In genomic region chr14:22753586-22753985, GRCh38 we compare ENCODE assay signal across 24 cellular contexts. TPM values are rescaled to one million over a fixed set of nuclear protein-coding genes. Genes with fewer than 3 reads are reported as not detected.
DNase-seq lines count a peak whose midpoint lies in the region; ATAC-seq and TF ChIP-seq lines count a peak whose summit lies in the region.
"Had no signal": no experiment of that assay in that cellular context is flagged by ENCODE, and none has a peak within 500 bp of the region (broad histone marks: within the 10 kb centered on the region; RNA-seq: fewer than 3 reads in every experiment).

No MANE protein-coding gene starts in this region.

- H4K91ac ChIP-seq in neuronal stem cell (ENCODE audit: low read depth, low read length, poor library complexity): no peak overlapping the region

- H3K27me3 ChIP-seq in DOHH2 (ENCODE audit: control insufficient read depth, low read length): no peaks in the 10 kb centered on the region
- H3K27me3 ChIP-seq in neuronal stem cell (ENCODE audit: control insufficient read depth in 3 of 3, insufficient read depth in 3 of 3, low read depth in 1 of 3, low read length in 3 of 3): no peaks in the 10 kb centered on the region
- peaks cover 0 to 14% (median 0%) of the 10 kb centered on the region in 4 donors for H3K27me3 ChIP-seq in esophagus squamous epithelium
- H3K27me3 ChIP-seq: heart right ventricle, upper lobe of left lung had no signal

- TF ChIP-seq POLR2A in esophagus squamous epithelium (IDR thresholded peaks at IDR 0.05): no peak

- H3K4me1 ChIP-seq in DOHH2 (ENCODE audit: control insufficient read depth, low read length): peaks cover 28% of the 10 kb centered on the region
- peaks cover 2 to 3% of the 10 kb centered on the region in 2 donors for H3K4me1 ChIP-seq in neuronal stem cell (ENCODE audit: control insufficient read depth in 2 of 2, insufficient read depth in 1 of 2, low read depth in 1 of 2, low read length in 2 of 2)
- no peaks in the 10 kb centered on the region for H3K4me1 ChIP-seq in esophagus squamous epithelium
- H3K4me1 ChIP-seq: sigmoid colon, upper lobe of left lung had no signal

- no peak overlapping the region for H2BK12ac ChIP-seq in neuronal stem cell (ENCODE audit: low read length)

- H4K8ac ChIP-seq in neuronal stem cell (ENCODE audit: low read depth, low read length): no peak overlapping the region

- H3K9ac ChIP-seq in neuronal stem cell (ENCODE audit: low read depth, low read length, poor library complexity): no peak overlapping the region

- no peaks in the 10 kb centered on the region for H3K79me2 ChIP-seq in DOHH2 (ENCODE audit: control insufficient read depth, low read length)

- H3K4me2 ChIP-seq in DOHH2 (ENCODE audit: low read length) (peak overlapping the region; percentile 9; the same call in 1 of the 2 replicates), neuronal stem cell (ENCODE audit: insufficient read depth, low read length, poor library complexity, severe bottlenecking) (no peak overlapping the region)

- no peaks in the 10 kb centered on the region for H3K9me2 ChIP-seq in DOHH2 (replicated peaks; ENCODE audit: control insufficient read depth, low read length)

- H3F3A ChIP-seq in DOHH2 (ENCODE audit: control insufficient read depth, insufficient read depth): 0 out of 2 replicates have a peak, but pooled peaks cover 3% of the 10 kb centered on the region

- DNase-seq in M059J (ENCODE audit: low read depth) (peak; percentile 57), SK-MEL-5 (ENCODE audit: low read depth, low spot score) (peak; percentile 14), neuronal stem cell (ENCODE audit: low spot score) (no peak), AG08395 (ENCODE audit: low spot score) (no peak), activated T-cell treated with anti-CD3 and anti-CD28 coated beads for 4 hours (no peak), esophagus squamous epithelium (lab: John Stamatoyannopoulos, UW) (no peak)
- DNase-seq: activated CD8-positive, alpha-beta memory T cell treated with anti-CD3 and anti-CD28 coated beads for 24 hours; activated naive CD4-positive, alpha-beta T cell; activated T-cell treated with anti-CD3 and anti-CD28 coated beads, Interleukin-2, amount 50 U/mL, for 4 hours; CD4-positive, CD25-positive, alpha-beta regulatory T cell; cortex of kidney; GF-D8; heart right ventricle; left colon; NCI-H1105 treated with DMSO at 0.1 percent for 48 hours; NCI-H2081 treated with DMSO at 0.1 percent for 48 hours; NCI-H510A treated with DMSO at 0.1 percent for 48 hours; nephron progenitor cell; sigmoid colon; T-cell; upper lobe of left lung had no signal

- H3K9me3 ChIP-seq in DOHH2 (ENCODE audit: control insufficient read depth, insufficient read depth, low read length) (no peaks in the 10 kb centered on the region; the same call in 1 of the 2 replicates), neuronal stem cell (replicated peaks in 1 of 2; ENCODE audit: control insufficient read depth in 2 of 2, insufficient read depth in 1 of 2, low read depth in 1 of 2, low read length in 2 of 2) (no peaks in the 10 kb centered on the region), esophagus squamous epithelium (no peaks in the 10 kb centered on the region)
- H3K9me3 ChIP-seq: heart right ventricle, sigmoid colon, upper lobe of left lung had no signal

- H3K14ac ChIP-seq in neuronal stem cell (ENCODE audit: low read length): no peak overlapping the region

- no peak overlapping the region for H3K18ac ChIP-seq in neuronal stem cell (ENCODE audit: low read length)

- no peak for ATAC-seq in HG02840 (IDR thresholded peaks at IDR 0.05; ENCODE audit: low FRiP score, unreplicated experiment)
- ATAC-seq: activated T-cell treated with anti-CD3 and anti-CD28 coated beads, Interleukin-2, amount 50 U/mL, for 4 hours; heart right ventricle; left colon; Right ventricle myocardium inferior; T-cell had no signal

- no peaks in the 10 kb centered on the region for H4K20me1 ChIP-seq in DOHH2 (ENCODE audit: control insufficient read depth, insufficient read depth, low read depth, low read length)

- H3K4me3 ChIP-seq in DOHH2 (ENCODE audit: low read length) (no peak overlapping the region), neuronal stem cell (ENCODE audit: low read length in 2 of 2) (no peak overlapping the region), esophagus squamous epithelium (no peak overlapping the region)
- H3K4me3 ChIP-seq: heart right ventricle, sigmoid colon, upper lobe of left lung had no signal

- no peak for TF ChIP-seq CTCF in DOHH2 (IDR thresholded peaks at IDR 0.05; ENCODE audit: low read depth, low read length, poor library complexity, severe bottlenecking)
- no peak for TF ChIP-seq CTCF in esophagus squamous epithelium (IDR thresholded peaks at IDR 0.05)

- intact Hi-C loops in esophagus squamous epithelium (cut with DNase I): no loop called here

- H3K36me3 ChIP-seq in DOHH2 (ENCODE audit: control insufficient read depth, low read length) (no peaks in the 10 kb centered on the region), neuronal stem cell (replicated peaks in 1 of 2; ENCODE audit: control insufficient read depth in 2 of 2, insufficient read depth in 2 of 2, low read length in 2 of 2) (no peaks in the 10 kb centered on the region), esophagus squamous epithelium (no peaks in the 10 kb centered on the region)
- H3K36me3 ChIP-seq: heart right ventricle, sigmoid colon, upper lobe of left lung had no signal

- H2BK15ac ChIP-seq in neuronal stem cell (ENCODE audit: low read length): no peak overlapping the region

- H3K27ac ChIP-seq in DOHH2 (ENCODE audit: low read depth, low read length): no peak overlapping the region
- no peak overlapping the region for H3K27ac ChIP-seq in neuronal stem cell (replicated peaks; ENCODE audit: low read length)
- no peak overlapping the region for H3K27ac ChIP-seq in esophagus squamous epithelium
- H3K27ac ChIP-seq: heart right ventricle, sigmoid colon, upper lobe of left lung had no signal

- peak overlapping the region; percentile 17 for H2AFZ ChIP-seq in neuronal stem cell (ENCODE audit: low read length)

- H3K4ac ChIP-seq in neuronal stem cell (ENCODE audit: low read length): no peak overlapping the region

- no peak overlapping the region for H2BK120ac ChIP-seq in neuronal stem cell (ENCODE audit: low read depth, low read length)

- in situ Hi-C loops in SK-MEL-5 (cut with HindIII; ENCODE audit: low pct_unique_long_range_greater_than_20kb, low sequenced_read_pairs): no loop called here

- H2AK5ac ChIP-seq in neuronal stem cell (ENCODE audit: low read depth, low read length): no peak overlapping the region

- H3K23ac ChIP-seq in neuronal stem cell (ENCODE audit: low read depth, low read length, poor library complexity): no peak overlapping the region

- WGBS in neuronal stem cell (ENCODE audit: extremely low coverage in 2 of 2, insufficient read length in 2 of 2, insufficient replicate concordance in 1 of 2), 2 donors: no CpG with 5 or more reads among the region's 6 CpGs
- WGBS in esophagus squamous epithelium, 2 donors: 48 to 49% methylated on average over 6 of the region's 6 CpGs

- H3K79me1 ChIP-seq in neuronal stem cell (ENCODE audit: low read depth, low read length): no peaks in the 10 kb centered on the region

- no peak overlapping the region for H2BK5ac ChIP-seq in neuronal stem cell (ENCODE audit: low read length)

RNA-seq across cellular contexts. Expression of gene OXA1L, which starts 12.9 kb away (rescaled TPM):
- total RNA-seq in M059J (2014; rRNA removed; shearing (Covaris generic)): 77.4 and 89.0 TPM in 2 replicates
- 232 and 242 TPM in 2 replicates for total RNA-seq in SK-MEL-5 (2014; rRNA removed; shearing (Covaris generic))
- polyA plus RNA-seq in SK-MEL-5 (2015; cell fraction: cytosol; rRNA removed): 162 and 166 TPM in 2 replicates
- polyA plus RNA-seq in SK-MEL-5 (2015; cell fraction: nucleus; rRNA removed): 527 and 576 TPM in 2 replicates
- polyA plus RNA-seq in neuronal stem cell (2013, experiment 1 of 2): 157 TPM
- 152 TPM for polyA plus RNA-seq in neuronal stem cell (2013, experiment 2 of 2)
- total RNA-seq in esophagus squamous epithelium: 10 to 100 TPM; 52.1 to 85.8 (median 73.4) TPM

Comparison
In these comparisons a context has a peak if more than half of its experiments do, and no peak if none do; other contexts are left out.
1. DNase-seq: peak in M059J (single experiment) and SK-MEL-5 (single experiment); none in neuronal stem cell (single experiment), AG08395 (single experiment), activated T-cell treated with anti-CD3 and anti-CD28 coated beads for 4 hours (single experiment) and esophagus squamous epithelium (single experiment).